Comparison of ENCODE assay signal across 8 cellular contexts in genomic region chr9:128159073-128159783, GRCh38. TPM values are rescaled to one million over a fixed set of nuclear protein-coding genes. Genes with fewer than 3 reads are reported as not detected.
DNase-seq lines count a peak whose midpoint lies in the region; ATAC-seq and TF ChIP-seq lines count a peak whose summit lies in the region.

No MANE protein-coding gene starts in this region.

- H3K27ac ChIP-seq in duodenal mucosa (ENCODE audit: low read depth, low read length) (peak overlapping the region; percentile 34), muscle layer of duodenum (ENCODE audit: low read length) (peak overlapping the region; percentile 63), tibial artery (peak overlapping the region; percentile 59 to 73)

- H3K9me3 ChIP-seq in duodenal mucosa (ENCODE audit: control insufficient read depth in 1 of 2, low read length in 2 of 2) (no peaks in the 10 kb centered on the region), muscle layer of duodenum (ENCODE audit: control insufficient read depth in 1 of 2, low read length in 2 of 2) (no peaks in the 10 kb centered on the region), tibial artery (no peaks in the 10 kb centered on the region)

- H3K4me3 ChIP-seq in duodenal mucosa (ENCODE audit: low read depth in 1 of 2, low read length in 2 of 2) (peak overlapping the region; percentile 70 to 80), muscle layer of duodenum (ENCODE audit: low read depth in 1 of 2, low read length in 2 of 2) (peak overlapping the region; percentile 60 to 77), tibial artery (peak overlapping the region; percentile 74 to 86)

- DNase-seq in CMK (ENCODE audit: low read depth) (peak; percentile 85), tibial artery (no peak), HT-29 (ENCODE audit: low spot score) (no peak)
- DNase-seq in activated CD4-positive, CD25-positive, alpha-beta regulatory T cell treated with anti-CD3 and anti-CD28 coated beads, Interleukin-2, amount 50 U/mL, for 72 hours, result peak; percentile 44

- no peak for TF ChIP-seq CTCF in tibial artery (IDR thresholded peaks at IDR 0.05)

- TF ChIP-seq RAD21 in Ishikawa (IDR thresholded peaks at IDR 0.05; ENCODE audit: low read depth), result no peak

- TF ChIP-seq EP300 in Ishikawa (IDR thresholded peaks at IDR 0.05; ENCODE audit: borderline replicate concordance), result no peak

- ATAC-seq in GM21619 (IDR thresholded peaks at IDR 0.05; ENCODE audit: unreplicated experiment), result no peak

- intact Hi-C loops in tibial artery (cut with DNase I; ENCODE audit: low total_unique reads), result no loop called here

- H3K27me3 ChIP-seq in duodenal mucosa (ENCODE audit: control insufficient read depth in 1 of 2, insufficient read depth in 2 of 2, low read length in 2 of 2) (no peaks in the 10 kb centered on the region), muscle layer of duodenum (ENCODE audit: low read depth, low read length) (no peaks in the 10 kb centered on the region), tibial artery (no peaks in the 10 kb centered on the region)

- H3K4me1 ChIP-seq in duodenal mucosa (ENCODE audit: control insufficient read depth in 1 of 2, insufficient read depth in 2 of 2, low read length in 2 of 2), result peaks cover 14 to 16% of the 10 kb centered on the region in 2 donors
- H3K4me1 ChIP-seq in muscle layer of duodenum (ENCODE audit: control insufficient read depth in 1 of 2, insufficient read depth in 2 of 2, low read length in 2 of 2), result peaks cover 4 to 12% of the 10 kb centered on the region in 2 donors
- peaks cover 0 to 34% (median 21%) of the 10 kb centered on the region in 4 donors for H3K4me1 ChIP-seq in tibial artery

- H3K36me3 ChIP-seq in duodenal mucosa (ENCODE audit: control insufficient read depth in 1 of 2, insufficient read depth in 2 of 2, low read length in 2 of 2) (peaks cover 0 to 16% of the 10 kb centered on the region in 2 donors), muscle layer of duodenum (ENCODE audit: control insufficient read depth in 1 of 2, insufficient read depth in 2 of 2, low read length in 2 of 2) (peaks cover 17 to 20% of the 10 kb centered on the region in 2 donors), tibial artery (peaks cover 8 to 21% (median 14%) of the 10 kb centered on the region in 3 donors)

- H3K9ac ChIP-seq in duodenal mucosa (ENCODE audit: low read depth in 1 of 2, low read length in 2 of 2), result peak overlapping the region; percentile 63 to 65

TF ChIP-seq in Ishikawa, 13 proteins besides CTCF, POLR2A, EP300 and RAD21:
- no peak for TF ChIP-seq EGR1 (IDR thresholded peaks at IDR 0.05)
- TF ChIP-seq ZBTB7A (IDR thresholded peaks at IDR 0.05; ENCODE audit: low read depth), result 0 out of 2 replicates have a peak, but pooled peaks have one; percentile 37

RNA-seq across cellular contexts. Expression of gene BBLN, which starts 0.8 kb away (rescaled TPM):
- 439 and 565 TPM in 2 replicates for total RNA-seq in HT-29 (2014; rRNA removed; shearing (Covaris generic))

RNA-seq across cellular contexts. Expression of gene LCN2, which starts 10.0 kb away (rescaled TPM):
- 221 and 241 TPM in 2 replicates for total RNA-seq in HT-29 (2014; rRNA removed; shearing (Covaris generic))

RNA-seq across cellular contexts. Expression of gene PTGES2, which starts 31.7 kb away (rescaled TPM):
- 365 and 392 TPM in 2 replicates for total RNA-seq in HT-29 (2014; rRNA removed; shearing (Covaris generic))

RNA-seq across cellular contexts. Expression of gene CIZ1, which starts 32.1 kb away (rescaled TPM):
- 99.1 and 99.9 TPM in 2 replicates for total RNA-seq in HT-29 (2014; rRNA removed; shearing (Covaris generic))

RNA-seq across cellular contexts. Expression of gene DNM1, which starts 44.0 kb away (rescaled TPM):
- total RNA-seq in HT-29 (2014; rRNA removed; shearing (Covaris generic)), result 83.8 and 87.7 TPM in 2 replicates

Comparison
In these comparisons a context has a peak if more than half of its experiments do, and no peak if none do; other contexts are left out.
1. DNase-seq: peak in CMK (single experiment) and activated CD4-positive, CD25-positive, alpha-beta regulatory T cell treated with anti-CD3 and anti-CD28 coated beads, Interleukin-2, amount 50 U/mL, for 72 hours (single experiment); none in tibial artery (0 of 2) and HT-29 (single experiment).
2. Peak in every context shown above with its lines, with median percentiles within 50 percentile points of each other: H3K27ac ChIP-seq and H3K4me3 ChIP-seq.